ENCODE assay signal across 13 cellular contexts in the genomic region with DNA sequence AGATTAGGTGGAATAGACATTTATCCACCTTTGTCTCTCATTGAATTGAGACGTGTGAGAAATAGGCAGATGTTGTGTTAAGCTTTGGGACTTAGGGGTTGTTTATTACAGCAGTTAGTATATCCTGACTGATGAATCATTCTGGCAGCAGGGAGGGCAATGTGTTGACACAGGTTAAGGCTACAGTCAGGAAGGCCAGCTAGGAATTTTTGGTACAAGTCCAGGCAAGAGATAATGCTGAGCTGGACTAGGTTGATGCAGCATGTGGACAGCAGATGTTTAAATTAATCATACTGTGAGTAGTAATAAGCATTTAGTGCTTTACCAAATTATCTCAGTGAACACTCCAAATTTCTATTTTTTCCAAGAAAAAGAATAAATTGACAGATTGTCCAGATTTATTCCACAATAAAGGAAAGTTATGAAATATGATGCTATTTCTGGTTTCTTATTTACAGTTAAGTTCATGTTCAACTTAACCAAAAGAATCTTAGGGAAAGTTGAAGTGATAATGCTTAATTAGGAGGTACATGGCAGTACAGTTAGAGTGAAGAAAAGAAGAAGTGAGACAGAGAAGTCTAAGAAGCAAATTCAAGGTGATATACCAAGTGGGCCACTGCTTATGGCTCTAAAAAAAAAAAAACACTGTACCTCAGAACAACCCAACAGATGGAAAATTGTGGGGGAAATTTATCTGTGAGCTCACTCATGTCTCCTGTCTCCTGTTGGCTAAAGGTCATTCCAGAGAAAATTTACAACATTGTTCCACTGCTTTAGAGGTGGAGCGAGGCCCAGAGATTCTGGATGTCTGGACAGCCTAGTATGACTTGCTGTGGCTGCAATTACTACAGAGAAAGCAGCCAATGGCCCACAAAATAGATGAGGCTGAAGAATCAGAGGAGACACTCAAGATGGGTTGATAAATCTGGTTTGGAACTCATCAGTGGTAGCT.
DNase-seq lines count a peak whose midpoint lies in the region; ATAC-seq lines count a peak whose summit lies in the region.
"Had no signal": no experiment of that assay in that cellular context is flagged by ENCODE, and none has a peak within 500 bp of the region (broad histone marks: within the 10 kb centered on the region; RNA-seq: fewer than 3 reads in every experiment).

No MANE protein-coding gene starts in this region.

- no peaks in the 10 kb centered on the region for H3K4me1 Mint-ChIP-seq in activated naive CD4-positive, alpha-beta T cell treated with anti-CD3 and anti-CD28 coated beads, Interleukin-2, amount 10 ng/mL, durations not matched to agents 7 days and 5 days
- H3K4me1 Mint-ChIP-seq in T-helper 17 cell, result peaks cover 7% of the 10 kb centered on the region

- H2BK5ac ChIP-seq in mesenchymal stem cell (ENCODE audit: low read depth, low read length, poor library complexity, severe bottlenecking), result no peak overlapping the region

- WGBS in mesenchymal stem cell, result 46% methylated on average over 2 of the region's 2 CpGs

- H3K9me3 ChIP-seq in MG63 (peaks cover 30% of the 10 kb centered on the region), mesenchymal stem cell (ENCODE audit: control insufficient read depth, low read length) (peaks cover 11% of the 10 kb centered on the region), T-helper 17 cell (ENCODE audit: control insufficient read depth, low read length, poor library complexity, severe bottlenecking) (no peaks in the 10 kb centered on the region)

- H3K36me3 ChIP-seq in MG63, result no peaks in the 10 kb centered on the region
- no peaks in the 10 kb centered on the region for H3K36me3 ChIP-seq in mesenchymal stem cell (ENCODE audit: control insufficient read depth in 1 of 2, insufficient read depth in 2 of 2, low read depth in 1 of 2, low read length in 2 of 2)
- H3K36me3 ChIP-seq: cardiac muscle cell had no signal

- peak overlapping the region; percentile 41 for H3K9ac ChIP-seq in mesenchymal stem cell (ENCODE audit: low read length)

- peak; percentile 49 for DNase-seq in DMS53 (lab: John Stamatoyannopoulos, UW)
- DNase-seq in MG63, result peak; percentile 89
- peak; percentile 3 for DNase-seq in dermis blood vessel endothelial cell
- DNase-seq in mesenchymal stem cell, result peak; percentile 75
- DNase-seq in activated naive CD4-positive, alpha-beta T cell treated with anti-CD3 and anti-CD28 coated beads, Interleukin-2, amount 10 ng/mL, durations not matched to agents 7 days and 5 days, result no peak
- no peak for DNase-seq in nucleus accumbens (lab: John Stamatoyannopoulos, UW)
- no peak for DNase-seq in NCI-H510A (lab: John Stamatoyannopoulos, UW)
- DNase-seq in T-helper 17 cell, result no peak
- DNase-seq: CD4-positive, alpha-beta memory T cell; NCI-H2081 had no signal

- no peak overlapping the region for H2BK12ac ChIP-seq in mesenchymal stem cell (ENCODE audit: low read length in 2 of 2)

- H3K27me3 ChIP-seq in MG63 (no peaks in the 10 kb centered on the region), mesenchymal stem cell (ENCODE audit: control insufficient read depth in 1 of 2, insufficient read depth in 1 of 2, low read length in 2 of 2) (peaks cover 0 to 6% of the 10 kb centered on the region in 2 experiments)
- H3K27me3 ChIP-seq: cardiac muscle cell had no signal

- no peak overlapping the region for H3K4me2 ChIP-seq in mesenchymal stem cell (ENCODE audit: low read length, poor library complexity, severe bottlenecking)

- ATAC-seq in T-helper 17 cell, result no peak

- no peak overlapping the region for H2BK120ac ChIP-seq in mesenchymal stem cell (ENCODE audit: low read depth, low read length)

- no peak overlapping the region for H3K23ac ChIP-seq in mesenchymal stem cell (ENCODE audit: low read length in 2 of 2)

- CTCF ChIA-PET in activated naive CD4-positive, alpha-beta T cell treated with anti-CD3 and anti-CD28 coated beads, Interleukin-2, amount 10 ng/mL, durations not matched to agents 7 days and 5 days (lab: Charles Lee), result interaction anchor here (0.6 kb wide), 1 partner anchor 535 kb away, joined by 3 read pairs; no protein-coding TSS in a partner anchor

- no peaks in the 10 kb centered on the region for H3K79me1 ChIP-seq in mesenchymal stem cell (replicated peaks; ENCODE audit: low read length, poor library complexity, severe bottlenecking)

- no peak overlapping the region for H4K8ac ChIP-seq in mesenchymal stem cell (ENCODE audit: low read length)

- no peak overlapping the region for H3K4me3 Mint-ChIP-seq in activated naive CD4-positive, alpha-beta T cell treated with anti-CD3 and anti-CD28 coated beads, Interleukin-2, amount 10 ng/mL, durations not matched to agents 7 days and 5 days
- no peak overlapping the region for H3K4me3 Mint-ChIP-seq in T-helper 17 cell
- H3K4me3 Mint-ChIP-seq: CD4-positive, alpha-beta memory T cell; neural crest cell had no signal

- H4K91ac ChIP-seq in mesenchymal stem cell (ENCODE audit: low read length), result no peak overlapping the region

- peaks cover 10% of the 10 kb centered on the region for H3K9me3 Mint-ChIP-seq in activated naive CD4-positive, alpha-beta T cell treated with anti-CD3 and anti-CD28 coated beads, Interleukin-2, amount 10 ng/mL, durations not matched to agents 7 days and 5 days

- no peak overlapping the region for H3K14ac ChIP-seq in mesenchymal stem cell (ENCODE audit: low read length in 2 of 2)

- H2AFZ ChIP-seq in mesenchymal stem cell (ENCODE audit: low read depth, low read length), result no peak overlapping the region

- no peak overlapping the region for H2AK5ac ChIP-seq in mesenchymal stem cell (ENCODE audit: low read length, severe bottlenecking)

- no peak overlapping the region for H3K18ac ChIP-seq in mesenchymal stem cell (ENCODE audit: low read depth in 1 of 2, low read length in 2 of 2)

- peaks cover 12% of the 10 kb centered on the region for H3K27me3 Mint-ChIP-seq in activated naive CD4-positive, alpha-beta T cell treated with anti-CD3 and anti-CD28 coated beads, Interleukin-2, amount 10 ng/mL, durations not matched to agents 7 days and 5 days
- peaks cover 6% of the 10 kb centered on the region for H3K27me3 Mint-ChIP-seq in T-helper 17 cell

- no peaks in the 10 kb centered on the region for H3K36me3 Mint-ChIP-seq in activated naive CD4-positive, alpha-beta T cell treated with anti-CD3 and anti-CD28 coated beads, Interleukin-2, amount 10 ng/mL, durations not matched to agents 7 days and 5 days
- H3K36me3 Mint-ChIP-seq in T-helper 17 cell (ENCODE audit: low read depth), result peaks cover 4% of the 10 kb centered on the region

- no peak overlapping the region for H3K4ac ChIP-seq in mesenchymal stem cell (ENCODE audit: low read depth in 1 of 2, low read length in 2 of 2)

- H3K4me3 ChIP-seq in MG63 (no peak overlapping the region), mesenchymal stem cell (ENCODE audit: insufficient read depth in 1 of 2, low read depth in 1 of 2, low read length in 2 of 2) (no peak overlapping the region)
- H3K4me3 ChIP-seq: cardiac muscle cell had no signal

- no peak overlapping the region for H3K27ac Mint-ChIP-seq in activated naive CD4-positive, alpha-beta T cell treated with anti-CD3 and anti-CD28 coated beads, Interleukin-2, amount 10 ng/mL, durations not matched to agents 7 days and 5 days
- no peak overlapping the region for H3K27ac Mint-ChIP-seq in T-helper 17 cell
- H3K27ac Mint-ChIP-seq: CD4-positive, alpha-beta memory T cell had no signal

- H2BK15ac ChIP-seq in mesenchymal stem cell (ENCODE audit: low read depth, poor library complexity, severe bottlenecking), result no peak overlapping the region

- H3K4me1 ChIP-seq in mesenchymal stem cell (ENCODE audit: control insufficient read depth, insufficient read depth, low read depth, low read length), result no peaks in the 10 kb centered on the region

- H3K27ac ChIP-seq in mesenchymal stem cell (ENCODE audit: low read length, poor library complexity, severe bottlenecking), result no peak overlapping the region
- H3K27ac ChIP-seq: cardiac muscle cell, HL-60 had no signal

Comparison
In these comparisons a context has a peak if more than half of its experiments do, and no peak if none do; other contexts are left out.
1. DNase-seq: peak in DMS53 (single experiment), MG63 (single experiment), dermis blood vessel endothelial cell (single experiment) and mesenchymal stem cell (single experiment); none in activated naive CD4-positive, alpha-beta T cell treated with anti-CD3 and anti-CD28 coated beads, Interleukin-2, amount 10 ng/mL, durations not matched to agents 7 days and 5 days (single experiment), nucleus accumbens (0 of 56), NCI-H510A (single experiment) and T-helper 17 cell (0 of 3).